11 cellular contexts compared by ENCODE assay signal in the genomic region with DNA sequence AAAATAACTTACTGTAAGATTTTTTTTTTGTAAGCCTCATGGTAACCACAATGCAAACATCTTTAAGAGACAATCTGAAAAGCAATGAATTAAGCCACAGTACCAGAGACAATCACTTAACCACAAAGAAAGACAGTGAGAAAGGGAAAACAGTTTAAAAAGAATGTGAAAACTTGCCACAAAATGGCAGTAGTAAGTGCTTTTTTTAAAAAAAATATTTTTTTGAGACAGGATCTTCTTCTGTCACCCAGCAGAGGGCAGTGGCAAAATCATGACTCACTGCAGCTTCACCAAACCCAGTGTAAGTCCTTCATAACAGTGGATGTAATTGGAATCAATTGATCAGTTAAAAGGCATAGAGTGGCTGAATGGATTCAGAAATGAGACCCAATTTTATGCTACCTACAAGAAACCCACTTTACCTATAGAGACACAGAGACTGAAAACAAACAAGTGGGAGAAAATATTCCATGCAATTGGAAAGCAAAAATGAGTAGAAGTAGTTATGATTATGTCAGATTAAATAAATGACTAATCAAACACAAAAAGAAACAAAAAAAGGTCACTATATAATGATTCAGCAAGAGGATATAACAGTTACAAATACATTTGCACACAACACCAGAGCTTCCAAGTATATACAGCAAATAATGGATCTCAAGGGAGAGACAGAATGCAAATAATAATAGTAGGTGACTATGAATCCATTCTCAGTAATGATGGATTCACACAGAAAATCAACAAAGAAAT. TPM values are rescaled to one million over a fixed set of nuclear protein-coding genes. Genes with fewer than 3 reads are reported as not detected.
DNase-seq lines count a peak whose midpoint lies in the region; ATAC-seq and TF ChIP-seq lines count a peak whose summit lies in the region.
"Had no signal": no experiment of that assay in that cellular context is flagged by ENCODE, and none has a peak within 500 bp of the region (broad histone marks: within the 10 kb centered on the region; RNA-seq: fewer than 3 reads in every experiment).

No MANE protein-coding gene starts in this region.

- peak; percentile 94 for ATAC-seq in CD8-positive, alpha-beta T cell
- ATAC-seq in HG03521 (IDR thresholded peaks at IDR 0.05; ENCODE audit: unreplicated experiment) = no peak
- ATAC-seq in HG03469 (IDR thresholded peaks at IDR 0.05; ENCODE audit: unreplicated experiment) = no peak

- no peak overlapping the region for H3K4me3 Mint-ChIP-seq in CD8-positive, alpha-beta T cell
- H3K4me3 Mint-ChIP-seq in HFFc6 = no peak overlapping the region; the same call in 1 of the 2 replicates
- H3K4me3 Mint-ChIP-seq: type B pancreatic cell had no signal

- peak; percentile 53 for TF ChIP-seq CTCF in CD8-positive, alpha-beta T cell (IDR thresholded peaks at IDR 0.05)
- TF ChIP-seq CTCF in HFFc6 (IDR thresholded peaks at IDR 0.05) = peak; percentile 70
- TF ChIP-seq CTCF in VCaP (conservative IDR thresholded peaks at IDR 0.05) = peak; percentile 62

- H3K9me3 ChIP-seq in CD8-positive, alpha-beta T cell (ENCODE audit: low read length) = no peaks in the 10 kb centered on the region

- H3K27ac Mint-ChIP-seq in CD8-positive, alpha-beta T cell = peak overlapping the region; percentile 69
- peak overlapping the region; percentile 25; the same call in 1 of the 2 replicates for H3K27ac Mint-ChIP-seq in HFFc6
- H3K27ac Mint-ChIP-seq: type B pancreatic cell had no signal

- no peaks in the 10 kb centered on the region for H3K27me3 Mint-ChIP-seq in CD8-positive, alpha-beta T cell (ENCODE audit: low read depth)
- peaks cover 1% of the 10 kb centered on the region; the same call in 1 of the 2 replicates for H3K27me3 Mint-ChIP-seq in HFFc6 (ENCODE audit: insufficient read depth)
- H3K27me3 Mint-ChIP-seq: type B pancreatic cell had no signal

- CTCF ChIA-PET in CD8-positive, alpha-beta T cell (lab: Charles Lee) = interaction anchor here (0.7 to 1.7 kb wide), 2 partner anchors 23 to 60 kb away, joined by 3 to 4 read pairs; no protein-coding TSS in a partner anchor
- CTCF ChIA-PET in HEK293T (lab: Yijun Ruan, JAX) = no interaction called here

- H3K27me3 ChIP-seq in CD8-positive, alpha-beta T cell (ENCODE audit: insufficient read depth, low read length) = no peaks in the 10 kb centered on the region

- H3K9me3 Mint-ChIP-seq in CD8-positive, alpha-beta T cell = peaks cover 5% of the 10 kb centered on the region
- H3K9me3 Mint-ChIP-seq in HFFc6 = no peaks in the 10 kb centered on the region
- H3K9me3 Mint-ChIP-seq: type B pancreatic cell had no signal

- H3K36me3 ChIP-seq in CD8-positive, alpha-beta T cell (ENCODE audit: insufficient read depth, low read length) = no peaks in the 10 kb centered on the region
- H3K36me3 ChIP-seq: WERI-Rb-1 had no signal

- no peak overlapping the region for H3K27ac ChIP-seq in CD8-positive, alpha-beta T cell (ENCODE audit: low read depth, low read length)
- no peak overlapping the region for H3K27ac ChIP-seq in VCaP
- H3K27ac ChIP-seq: WERI-Rb-1 had no signal

- intact Hi-C loops in CD8-positive, alpha-beta T cell (cut with DNase I, micrococcal nuclease) = loop anchor here (1.0 kb wide), 2 partner anchors 22 to 23 kb away; a partner anchor contains a TSS

- peaks cover 6% of the 10 kb centered on the region for H3K4me1 Mint-ChIP-seq in CD8-positive, alpha-beta T cell (ENCODE audit: low read depth)
- peaks cover 16% of the 10 kb centered on the region for H3K4me1 Mint-ChIP-seq in HFFc6 (ENCODE audit: low read depth)

- no peak overlapping the region for H3K4me3 ChIP-seq in CD8-positive, alpha-beta T cell (ENCODE audit: low read depth, low read length)

- POLR2A ChIA-PET in CD8-positive, alpha-beta T cell (lab: Charles Lee) = interaction anchor here (0.7 kb wide), 1 partner anchor 9 kb away, joined by 3 read pairs; no protein-coding TSS in a partner anchor
- POLR2A ChIA-PET in HEK293T (lab: Yijun Ruan, JAX) = no interaction called here

- no peaks in the 10 kb centered on the region for H3K36me3 Mint-ChIP-seq in CD8-positive, alpha-beta T cell
- no peaks in the 10 kb centered on the region; the same call in 1 of the 2 replicates for H3K36me3 Mint-ChIP-seq in HFFc6 (ENCODE audit: low read depth)
- H3K36me3 Mint-ChIP-seq: type B pancreatic cell had no signal

- peaks cover 7% of the 10 kb centered on the region for H3K4me1 ChIP-seq in CD8-positive, alpha-beta T cell (ENCODE audit: insufficient read depth, low read length)

- peak in 3 of 7 experiments; percentile 6 to 53 (median 26) for DNase-seq in CD8-positive, alpha-beta T cell
- DNase-seq in HFFc6 (peak; percentile 40), germinal center (ENCODE audit: low spot score) (peak; percentile 10), NCI-H146 treated with DMSO at 0.1 percent for 48 hours (lab: John Stamatoyannopoulos, UW; ENCODE audit: unreplicated experiment) (no peak), HEK293T (ENCODE audit: extremely low spot score) (no peak)
- DNase-seq: WERI-Rb-1 had no signal

TF ChIP-seq in HEK293T, 16 proteins besides CTCF, POLR2A, EP300 and RAD21:
- TF ChIP-seq ARNT (IDR thresholded peaks at IDR 0.05) (no peak), SUZ12 (IDR thresholded peaks at IDR 0.05) (no peak), FOXK2 (IDR thresholded peaks at IDR 0.05) (no peak)

RNA-seq across cellular contexts. Expression of a gene that starts 21.9 kb away (rescaled TPM):
- 10 to 100 TPM; 29.3 to 31.4 TPM for total RNA-seq in CD8-positive, alpha-beta T cell
- total RNA-seq in HFFc6 (2021; fragmentation: NEBNext Ultra II Directional; extraction: Animal tissue kit (Norgen Biotek cat#: 25700)) = 10 to 100 TPM; 13.8 to 19.7 (median 16.7) TPM
- total RNA-seq: osteocyte had no signal

Comparison
In these comparisons a context has a peak if more than half of its experiments do, and no peak if none do; other contexts are left out.
1. DNase-seq: peak in HFFc6 (single experiment) and germinal center (single experiment); none in NCI-H146 treated with DMSO at 0.1 percent for 48 hours (single experiment) and HEK293T (single experiment).
2. Peak in every context shown above with its lines, with median percentiles within 50 percentile points of each other: CTCF ChIP-seq.